31 cellular contexts compared by ENCODE assay signal in the genomic region with DNA sequence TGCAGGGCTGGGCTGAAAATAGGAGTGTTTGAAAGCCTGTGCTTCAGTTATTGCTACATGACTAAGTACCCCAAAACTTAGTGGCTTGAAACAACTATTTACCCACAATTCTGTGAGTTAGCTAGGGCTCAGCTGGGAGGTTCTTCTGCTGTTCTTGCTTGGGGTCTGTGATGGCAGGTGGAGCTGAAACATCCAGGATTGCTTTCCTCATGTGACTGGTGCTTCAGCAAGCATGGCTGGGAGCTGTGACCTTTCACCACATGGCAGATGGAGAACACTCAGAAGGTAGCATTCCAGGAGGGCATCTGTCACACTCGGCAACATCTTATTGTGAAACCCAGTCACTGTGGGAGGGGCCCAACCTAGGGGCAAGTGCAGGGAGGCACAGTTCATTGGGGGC. TPM values are rescaled to one million over a fixed set of nuclear protein-coding genes. Genes with fewer than 3 reads are reported as not detected.
DNase-seq lines count a peak whose midpoint lies in the region; ATAC-seq, FAIRE-seq and TF ChIP-seq lines count a peak whose summit lies in the region.
"Had no signal": no experiment of that assay in that cellular context is flagged by ENCODE, and none has a peak within 500 bp of the region (broad histone marks: within the 10 kb centered on the region; RNA-seq: fewer than 3 reads in every experiment).

No MANE protein-coding gene starts in this region.

- H3K4me1 Mint-ChIP-seq in activated CD4-positive, alpha-beta T cell treated with anti-CD3 and anti-CD28 coated beads, Interleukin-2, amount 10 ng/mL, durations not matched to agents 24 days and 14 days, result peaks cover 13% of the 10 kb centered on the region

- H3K4me3 Mint-ChIP-seq in activated CD4-positive, alpha-beta T cell treated with anti-CD3 and anti-CD28 coated beads, Interleukin-2, amount 10 ng/mL, durations not matched to agents 24 days and 14 days, result no peak overlapping the region
- H3K4me3 Mint-ChIP-seq: activated CD8-positive, alpha-beta T cell treated with anti-CD3 and anti-CD28 coated beads for 36 hours; activated naive CD4-positive, alpha-beta T cell treated with anti-CD3 and anti-CD28 coated beads, Interleukin-2, amount 10 ng/mL, durations not matched to agents 7 days and 5 days; central memory CD8-positive, alpha-beta T cell; dendritic cell treated with granulocyte-macrophage colony-stimulating factor and Interleukin-4, amounts not matched to agents 40 ng/mL and 50 ng/mL, for 4 days had no signal

- H3K27me3 ChIP-seq in GM12878 (replicated peaks in 1 of 2; ENCODE audit: control insufficient read depth in 2 of 2, insufficient read depth in 2 of 2, low read length in 1 of 2) (no peaks in the 10 kb centered on the region), psoas muscle (ENCODE audit: insufficient read depth in 3 of 3, low read length in 2 of 3) (no peaks in the 10 kb centered on the region)
- H3K27me3 ChIP-seq: adrenal gland, left lung, sigmoid colon, upper lobe of left lung had no signal

- no peak overlapping the region for H3K27ac ChIP-seq in GM12878 (ENCODE audit: control insufficient read depth, insufficient read depth)
- peak overlapping the region; percentile 87 for H3K27ac ChIP-seq in psoas muscle
- H3K27ac ChIP-seq: 22Rv1, adrenal gland, C4-2B, sigmoid colon, upper lobe of left lung had no signal

- SMC1A ChIA-PET in GM12878 (lab: Charles Lee; ENCODE audit: uncharacterized antibody, unreplicated experiment), result interaction anchor here (1.0 to 2.9 kb wide), 7 partner anchors 8 to 135 kb away, joined by 3 to 11 read pairs (median 3); no protein-coding TSS in a partner anchor

- no TSS peak for BruUV-seq in GM12878 (replicated peaks; lab: Mats Ljungman, UMichigan)

- peaks cover 5 to 12% of the 10 kb centered on the region in 2 experiments; a peak in 3 of 4 replicates for H3K36me3 ChIP-seq in GM12878 (ENCODE audit: control insufficient read depth in 2 of 2, insufficient read depth in 2 of 2, low read length in 1 of 2)
- H3K36me3 ChIP-seq in psoas muscle (ENCODE audit: insufficient read depth in 1 of 2, low read depth in 1 of 2), result peaks cover 3 to 16% of the 10 kb centered on the region in 2 donors

- no peak overlapping the region for H2AFZ ChIP-seq in GM12878 (ENCODE audit: control insufficient read depth, low read depth, low read length)

- no peak for TF ChIP-seq CTCF in GM12878 (IDR thresholded peaks at IDR 0.05 in 2 of 3, conservative IDR thresholded peaks at IDR 0.05 in 1 of 3; ENCODE audit: control insufficient read depth in 2 of 3, extremely low read depth in 1 of 3, insufficient read depth in 1 of 3, low read depth in 3 of 3, low read length in 3 of 3)
- no peak for TF ChIP-seq CTCF in psoas muscle (IDR thresholded peaks at IDR 0.05)
- TF ChIP-seq CTCF in GM20000 (IDR thresholded peaks at IDR 0.05; ENCODE audit: extremely low read depth, missing control alignments), result no peak

- 8% methylated on average over 1 of the region's 1 CpG for WGBS in GM12878 (ENCODE audit: insufficient coverage, insufficient replicate concordance, low lambda C conversion rate, missing lambda C conversion rate)
- 0 to 54% (median 0%) methylated on average over 1 of the region's 1 CpG for WGBS in psoas muscle, 3 donors

- no peak for TF ChIP-seq RAD21 in GM12878 (IDR thresholded peaks at IDR 0.05; ENCODE audit: insufficient read depth, low read depth, low read length)

- no peak overlapping the region for H3K9ac ChIP-seq in GM12878 (ENCODE audit: control insufficient read depth, insufficient read depth, low read length)

- no peaks in the 10 kb centered on the region for H4K20me1 ChIP-seq in GM12878 (ENCODE audit: control insufficient read depth, insufficient read depth)

- no peak for ATAC-seq in GM12878
- no peak for ATAC-seq in psoas muscle
- ATAC-seq: activated CD8-positive, alpha-beta T cell treated with anti-CD3 and anti-CD28 coated beads for 36 hours; esophagus mucosa; left lung; Panc1 had no signal

- H3K9me3 ChIP-seq in GM12878 (replicated peaks; ENCODE audit: control insufficient read depth, insufficient read depth, low read length), result peaks cover 10% of the 10 kb centered on the region; the same call in 2 of the 3 replicates
- no peaks in the 10 kb centered on the region for H3K9me3 ChIP-seq in psoas muscle
- H3K9me3 ChIP-seq: adrenal gland, HAP-1 had no signal

- RAD21 ChIA-PET in GM12878 (lab: Charles Lee; ENCODE audit: unreplicated experiment), result interaction anchor here (1.0 to 1.5 kb wide), 2 partner anchors 11 to 21 kb away, joined by 3 read pairs; no protein-coding TSS in a partner anchor

- peaks cover 5% of the 10 kb centered on the region for H3K9me3 Mint-ChIP-seq in activated CD4-positive, alpha-beta T cell treated with anti-CD3 and anti-CD28 coated beads, Interleukin-2, amount 10 ng/mL, durations not matched to agents 24 days and 14 days
- H3K9me3 Mint-ChIP-seq: central memory CD8-positive, alpha-beta T cell had no signal

- H3K4me1 ChIP-seq in GM12878 (ENCODE audit: control insufficient read depth, insufficient read depth, low read length), result peaks cover 18% of the 10 kb centered on the region
- peaks cover 41% of the 10 kb centered on the region for H3K4me1 ChIP-seq in psoas muscle

- H3K79me2 ChIP-seq in GM12878 (ENCODE audit: control insufficient read depth, insufficient read depth, low read length), result no peaks in the 10 kb centered on the region

- H3K27ac Mint-ChIP-seq in activated CD4-positive, alpha-beta T cell treated with anti-CD3 and anti-CD28 coated beads, Interleukin-2, amount 10 ng/mL, durations not matched to agents 24 days and 14 days, result no peak overlapping the region
- H3K27ac Mint-ChIP-seq: activated CD8-positive, alpha-beta T cell treated with anti-CD3 and anti-CD28 coated beads for 36 hours; activated naive CD4-positive, alpha-beta T cell treated with anti-CD3 and anti-CD28 coated beads, Interleukin-2, amount 10 ng/mL, durations not matched to agents 7 days and 5 days; dendritic cell treated with granulocyte-macrophage colony-stimulating factor and Interleukin-4, amounts not matched to agents 40 ng/mL and 50 ng/mL, for 4 days had no signal

- peaks cover 51% of the 10 kb centered on the region for H3K36me3 Mint-ChIP-seq in activated CD4-positive, alpha-beta T cell treated with anti-CD3 and anti-CD28 coated beads, Interleukin-2, amount 10 ng/mL, durations not matched to agents 24 days and 14 days (ENCODE audit: low read depth)

- CTCF ChIA-PET in GM12878 (lab: Yijun Ruan, JAX), result interaction anchor here (0.6 to 0.8 kb wide), 2 partner anchors 21 to 132 kb away, joined by 3 read pairs; no protein-coding TSS in a partner anchor

- TF ChIP-seq POLR2A in GM12878 (IDR thresholded peaks at IDR 0.05; ENCODE audit: low read depth, low read length), result no peak

- intact Hi-C loops in GM12878 (cut with micrococcal nuclease; ENCODE audit: unreplicated experiment) (no loop called here), psoas muscle (cut with DNase I) (no loop called here)
- intact Hi-C loops in activated CD4-positive, alpha-beta T cell treated with anti-CD3 and anti-CD28 coated beads, Interleukin-2, amount 10 ng/mL, durations not matched to agents 24 days and 14 days (cut with micrococcal nuclease), result no loop called here

- FAIRE-seq in GM12878 (lab: Jason Lieb, UNC), result no peak

- in situ Hi-C loops in GM12878 (cut with MboI), result no loop called here

- TF ChIP-seq EP300 in GM12878 (IDR thresholded peaks at IDR 0.05; ENCODE audit: borderline replicate concordance in 1 of 2, control insufficient read depth in 1 of 2, low read depth in 2 of 2, low read length in 2 of 2), result no peak

- no peaks in the 10 kb centered on the region for H3K27me3 Mint-ChIP-seq in activated CD4-positive, alpha-beta T cell treated with anti-CD3 and anti-CD28 coated beads, Interleukin-2, amount 10 ng/mL, durations not matched to agents 24 days and 14 days
- H3K27me3 Mint-ChIP-seq: activated CD8-positive, alpha-beta T cell treated with anti-CD3 and anti-CD28 coated beads for 36 hours; activated naive CD4-positive, alpha-beta T cell treated with anti-CD3 and anti-CD28 coated beads, Interleukin-2, amount 10 ng/mL, durations not matched to agents 7 days and 5 days; central memory CD8-positive, alpha-beta T cell; dendritic cell treated with granulocyte-macrophage colony-stimulating factor and Interleukin-4, amounts not matched to agents 40 ng/mL and 50 ng/mL, for 4 days had no signal

- DNase-seq in DMS 273 (lab: John Stamatoyannopoulos, UW; ENCODE audit: unreplicated experiment) (peak; percentile 47), DMS 273 treated with DMSO at 0.1 percent for 48 hours (lab: John Stamatoyannopoulos, UW) (no peak), MV-4-11 (lab: John Stamatoyannopoulos, UW) (peak; percentile 30), GM12878 (ENCODE audit: low read depth, low spot score) (no peak), psoas muscle (no peak), NCI-H1092 treated with DMSO at 0.1 percent for 48 hours (lab: John Stamatoyannopoulos, UW) (no peak), GM20000 (ENCODE audit: low spot score) (no peak)
- no peak for DNase-seq in activated CD4-positive, alpha-beta T cell treated with anti-CD3 and anti-CD28 coated beads, Interleukin-2, amount 10 ng/mL, durations not matched to agents 24 days and 14 days
- DNase-seq: activated CD8-positive, alpha-beta T cell treated with anti-CD3 and anti-CD28 coated beads for 36 hours; activated naive CD4-positive, alpha-beta T cell treated with anti-CD3 and anti-CD28 coated beads, Interleukin-2, amount 10 ng/mL, durations not matched to agents 7 days and 5 days; Kasumi-1; left lung; mesenchymal stem cell; NCI-H1092; NCI-H187 treated with DMSO at 0.1 percent for 48 hours; NCI-H526; posterior cingulate gyrus; SHP77; sigmoid colon; stimulated activated CD4-positive, alpha-beta T cell treated with anti-CD3 and anti-CD28 coated beads, Interleukin-15, amount 100 ng/mL, for 24 hours; stimulated activated CD4-positive, alpha-beta T cell treated with anti-CD3 and anti-CD28 coated beads, Interleukin-4, amount 100 ng/mL, for 4 hours; T-helper 2 cell; upper lobe of left lung had no signal

- H3K4me3 ChIP-seq in GM12878 (no peak overlapping the region), psoas muscle (no peak overlapping the region)
- H3K4me3 ChIP-seq: adrenal gland, HAP-1, left lung, sigmoid colon, upper lobe of left lung had no signal

- no peak overlapping the region for H3K4me2 ChIP-seq in GM12878 (ENCODE audit: control insufficient read depth, insufficient read depth)

- POLR2A ChIA-PET in GM12878 (lab: Charles Lee), result interaction anchor here (1.2 to 1.5 kb wide), 2 partner anchors 21 to 72 kb away, joined by 3 read pairs; no protein-coding TSS in a partner anchor

RNA-seq across cellular contexts. Expression of a gene that starts 57.0 kb away (rescaled TPM):
- total RNA-seq in GM12878 (2013; cell fraction: nucleolus; rRNA removed), result 34.3 and 34.9 TPM in 2 replicates
- total RNA-seq in GM12878 (2014; rRNA removed) (39.3 and 40.6 TPM in 2 replicates), GM12878 (2014; rRNA removed; fragmentation: Illumina TruSeq; extraction: Trizol) (31.6 and 33.1 TPM in 2 replicates), GM12878 (2021) (32.1 and 38.1 TPM in 2 replicates), psoas muscle (10 to 100 TPM; 32.7 to 45.5 (median 35.6) TPM)
- 13.2 TPM for polyA plus RNA-seq in GM12878 (2011; ENCODE audit: low read depth)
- polyA plus RNA-seq in GM12878 (2011; rRNA removed) (23.3 and 27.3 TPM in 2 replicates), GM12878 (2014; fragmentation: Illumina TruSeq; extraction: Trizol) (21.3 and 30.1 TPM in 2 replicates), GM12878 (2014; fragmentation: Nextera tagmentation; extraction: Ambion mirVana) (1 to 10 TPM in 1 of 2 experiments, under 1 TPM in 1; 0.87 to 1.1 TPM), GM12878 (2014; rRNA removed) (32.9 and 33.9 TPM in 2 replicates), GM12878 (2016; fragmentation: Nextera tagmentation; extraction: Ambion mirVana) (10 to 100 TPM; 29.0 to 30.0 TPM), psoas muscle (10 to 100 TPM; 14.7 to 44.3 (median 17.7) TPM)
- 26.0 and 27.3 TPM in 2 replicates for polyA plus RNA-seq in GM12878 (2011; cell fraction: cytosol; rRNA removed)
- polyA plus RNA-seq in GM12878 (2011; cell fraction: nucleus; rRNA removed), result 21.3 and 25.6 TPM in 2 replicates
- polyA plus RNA-seq in GM12878 (2012), result 17.7 TPM in 2 replicates
- 22.7 and 28.6 TPM in 2 replicates for polyA minus RNA-seq in GM12878 (2011; rRNA and poly(A)+ RNA removed)
- polyA minus RNA-seq in GM12878 (2011; cell fraction: cytosol; rRNA and poly(A)+ RNA removed), result 9.1 and 13.3 TPM in 2 replicates
- 10.4 and 17.0 TPM in 2 replicates for polyA minus RNA-seq in GM12878 (2011; cell fraction: nucleus; rRNA and poly(A)+ RNA removed)
- 47.2 and 47.3 TPM in 2 replicates for total RNA-seq in activated CD4-positive, alpha-beta T cell treated with anti-CD3 and anti-CD28 coated beads, Interleukin-2, amount 10 ng/mL, durations not matched to agents 24 days and 14 days

Comparison
In these comparisons a context has a peak if more than half of its experiments do, and no peak if none do; other contexts are left out.
1. DNase-seq: peak in DMS 273 (single experiment) and MV-4-11 (single experiment); none in DMS 273 treated with DMSO at 0.1 percent for 48 hours (single experiment), GM12878 (single experiment), psoas muscle (0 of 2), NCI-H1092 treated with DMSO at 0.1 percent for 48 hours (single experiment), GM20000 (single experiment) and activated CD4-positive, alpha-beta T cell treated with anti-CD3 and anti-CD28 coated beads, Interleukin-2, amount 10 ng/mL, durations not matched to agents 24 days and 14 days (single experiment).